In the genomic region with DNA sequence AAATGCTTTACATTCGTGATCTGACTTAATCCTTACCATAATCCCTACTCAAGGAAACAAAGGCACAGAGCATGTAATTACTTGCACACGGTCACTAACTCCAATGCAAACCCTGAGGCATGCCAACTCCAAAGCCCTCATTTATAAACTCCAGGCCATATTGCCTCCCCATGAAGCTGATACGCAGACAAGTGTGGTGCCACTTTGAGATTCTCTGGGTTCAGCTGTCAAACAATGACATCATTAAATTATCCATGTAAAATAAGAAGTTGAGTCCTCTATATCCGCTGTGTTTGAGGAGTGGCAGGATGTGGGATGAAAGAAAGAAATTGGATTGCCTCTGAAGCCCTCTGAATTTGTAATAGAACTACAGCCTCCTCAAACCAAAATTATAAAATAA, we compare ENCODE assay signal across 19 cellular contexts.
"Had no signal": no experiment of that assay in that cellular context is flagged by ENCODE, and none has a peak within 500 bp of the region (broad histone marks: within the 10 kb centered on the region; RNA-seq: fewer than 3 reads in every experiment).

No MANE protein-coding gene starts in this region.

- H3K4me3 ChIP-seq: coronary artery, hepatocyte, psoas muscle, skin epidermis, stomach, thoracic aorta had no signal

- H3K4me2 ChIP-seq: hepatocyte had no signal

- H2AFZ ChIP-seq: hepatocyte had no signal

- H3K27ac ChIP-seq: coronary artery, hepatocyte, neutrophil, psoas muscle, skin epidermis, stomach, thoracic aorta had no signal

- DNase-seq: effector CD4-positive, alpha-beta T cell; endodermal cell; foreskin melanocyte; kidney; left cardiac atrium; left ventricle myocardium superior; naive thymus-derived CD8-positive, alpha-beta T cell; psoas muscle; retina; stimulated activated CD4-positive, alpha-beta T cell treated with anti-CD3 and anti-CD28 coated beads, Interleukin-2, amount 100 ng/mL, for 24 hours; stimulated activated CD4-positive, alpha-beta T cell treated with anti-CD3 and anti-CD28 coated beads, Interleukin-4, amount 100 ng/mL, for 4 hours; stimulated activated naive B cell treated with anti-CD40 and anti-IgM and Interleukin-4, amounts not matched to agents 10 μg/mL and 1 μg/mL and 100 μg/mL, for 72 hours; stomach; substantia nigra had no signal

- H3K4me1 ChIP-seq: psoas muscle, stomach had no signal

- H3K9me3 ChIP-seq: neutrophil, psoas muscle, stomach, thoracic aorta had no signal

- H3K27me3 ChIP-seq: hepatocyte, neutrophil, stomach had no signal

- H3K79me2 ChIP-seq: hepatocyte had no signal

- H3K36me3 ChIP-seq: neutrophil, stomach, thoracic aorta had no signal
